ENCODE assay signal across 9 cellular contexts in the genomic region with DNA sequence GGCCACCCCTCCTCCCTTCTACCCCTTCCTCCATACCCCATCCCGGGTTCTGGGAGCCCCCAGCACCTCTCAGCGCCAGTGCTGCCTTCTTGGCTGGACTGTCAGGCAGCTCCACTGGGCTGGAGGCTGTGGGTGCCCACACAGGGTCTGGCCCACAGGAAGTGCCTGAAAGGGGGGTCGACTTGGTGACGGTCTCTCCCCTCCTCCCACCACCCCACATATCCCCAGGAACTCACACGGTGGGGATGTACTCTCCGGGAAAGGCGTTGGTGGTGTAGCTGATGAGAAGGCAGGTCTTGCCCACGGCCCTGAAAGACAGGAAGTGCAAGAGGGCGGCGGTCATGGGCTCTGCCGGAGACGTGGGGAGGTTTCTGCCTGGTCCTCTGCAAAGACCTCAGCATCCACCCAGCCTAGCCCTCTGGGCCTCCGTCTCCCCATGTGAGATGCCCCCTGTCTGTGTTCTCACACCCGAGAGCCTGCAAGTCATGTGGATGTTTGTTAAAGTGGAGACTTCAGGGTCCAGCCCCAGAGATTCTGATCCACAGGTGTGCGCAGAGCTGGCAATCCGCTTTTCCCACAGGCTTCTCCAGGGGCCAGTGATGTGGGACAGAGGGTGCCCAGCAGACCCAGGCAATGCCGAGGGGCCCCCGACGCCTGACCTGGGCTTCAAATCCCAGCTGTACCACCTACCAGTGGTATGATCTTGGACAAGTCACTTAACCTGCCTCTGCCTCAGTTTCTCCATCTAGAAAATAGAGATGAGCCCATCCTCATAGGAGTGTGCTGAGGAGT. TPM values are rescaled to one million over a fixed set of nuclear protein-coding genes. Genes with fewer than 3 reads are reported as not detected.
DNase-seq lines count a peak whose midpoint lies in the region; ATAC-seq and TF ChIP-seq lines count a peak whose summit lies in the region.
"Had no signal": no experiment of that assay in that cellular context is flagged by ENCODE, and none has a peak within 500 bp of the region (broad histone marks: within the 10 kb centered on the region; RNA-seq: fewer than 3 reads in every experiment).

No MANE protein-coding gene starts in this region.

- DNase-seq in stimulated activated CD4-positive, alpha-beta T cell treated with anti-CD3 and anti-CD28 coated beads, Interleukin-15, amount 100 ng/mL, for 24 hours: peak; percentile 70
- no peak for DNase-seq in stimulated activated CD4-positive, alpha-beta T cell treated with anti-CD3 and anti-CD28 coated beads, Interleukin-4, amount 100 ng/mL, for 4 hours
- peak; percentile 88 for DNase-seq in activated CD8-positive, alpha-beta memory T cell treated with anti-CD3 and anti-CD28 coated beads, Interleukin-2, amount 10 ng/mL, durations not matched to agents 7 days and 5 days
- DNase-seq in left lung: peak; percentile 54 to 87
- no peak for DNase-seq in SKM-1 treated with dmso at 0.1 percent for 144 hours (lab: John Stamatoyannopoulos, UW; ENCODE audit: unreplicated experiment)

- H3K9me3 Mint-ChIP-seq in activated CD8-positive, alpha-beta memory T cell treated with anti-CD3 and anti-CD28 coated beads, Interleukin-2, amount 10 ng/mL, durations not matched to agents 7 days and 5 days (ENCODE audit: low read depth): no peaks in the 10 kb centered on the region

- H3K4me1 ChIP-seq in left lung: peaks cover 0 to 92% of the 10 kb centered on the region in 2 donors

- no peaks in the 10 kb centered on the region for H3K9me3 ChIP-seq in left lung
- H3K9me3 ChIP-seq: ovary had no signal

- peak overlapping the region in 1 of 2 donors; percentile 95 for H3K27ac ChIP-seq in left lung
- H3K27ac ChIP-seq: ovary had no signal

- no peaks in the 10 kb centered on the region for H3K27me3 Mint-ChIP-seq in activated CD8-positive, alpha-beta memory T cell treated with anti-CD3 and anti-CD28 coated beads, Interleukin-2, amount 10 ng/mL, durations not matched to agents 7 days and 5 days

- CTCF ChIA-PET in activated CD8-positive, alpha-beta memory T cell treated with anti-CD3 and anti-CD28 coated beads, Interleukin-2, amount 10 ng/mL, durations not matched to agents 7 days and 5 days (lab: Charles Lee): interaction anchor here (0.9 to 9.9 kb wide), 19 partner anchors 10 to 386 kb away, joined by 3 to 112 read pairs (median 6); a partner anchor contains a TSS

- no peak for TF ChIP-seq CTCF in left lung (IDR thresholded peaks at IDR 0.05)

- H3K36me3 ChIP-seq in left lung: peaks cover 0 to 11% of the 10 kb centered on the region in 2 donors
- H3K36me3 ChIP-seq: ovary had no signal

- intact Hi-C loops in left lung (cut with DNase I): no loop called here

- H3K4me1 Mint-ChIP-seq in activated CD8-positive, alpha-beta memory T cell treated with anti-CD3 and anti-CD28 coated beads, Interleukin-2, amount 10 ng/mL, durations not matched to agents 7 days and 5 days: peaks cover 67% of the 10 kb centered on the region

- peak; percentile 13 for ATAC-seq in activated CD8-positive, alpha-beta memory T cell treated with anti-CD3 and anti-CD28 coated beads, Interleukin-2, amount 10 ng/mL, durations not matched to agents 7 days and 5 days
- ATAC-seq in left lung (no peak), HG02885 (IDR thresholded peaks at IDR 0.05; ENCODE audit: poor library complexity, unreplicated experiment) (no peak), GM18861 (IDR thresholded peaks at IDR 0.05; ENCODE audit: unreplicated experiment) (no peak), HG02970 (IDR thresholded peaks at IDR 0.05; ENCODE audit: low FRiP score, unreplicated experiment) (no peak)

- H3K4me3 Mint-ChIP-seq in activated CD8-positive, alpha-beta memory T cell treated with anti-CD3 and anti-CD28 coated beads, Interleukin-2, amount 10 ng/mL, durations not matched to agents 7 days and 5 days: peak overlapping the region; percentile 100

- H3K4me3 ChIP-seq in left lung: peak overlapping the region in 1 of 2 donors; percentile 67
- H3K4me3 ChIP-seq: ovary had no signal

- H3K36me3 Mint-ChIP-seq in activated CD8-positive, alpha-beta memory T cell treated with anti-CD3 and anti-CD28 coated beads, Interleukin-2, amount 10 ng/mL, durations not matched to agents 7 days and 5 days: peaks cover 66% of the 10 kb centered on the region

- H3K27ac Mint-ChIP-seq in activated CD8-positive, alpha-beta memory T cell treated with anti-CD3 and anti-CD28 coated beads, Interleukin-2, amount 10 ng/mL, durations not matched to agents 7 days and 5 days: peak overlapping the region; percentile 98

- peaks cover 0 to 84% of the 10 kb centered on the region in 2 donors for H3K27me3 ChIP-seq in left lung
- H3K27me3 ChIP-seq: ovary had no signal

RNA-seq across cellular contexts. Expression of a gene that starts 2.5 kb away (rescaled TPM):
- 100 to 1,000 TPM; 834 to 907 TPM for total RNA-seq in activated CD8-positive, alpha-beta memory T cell treated with anti-CD3 and anti-CD28 coated beads, Interleukin-2, amount 10 ng/mL, durations not matched to agents 7 days and 5 days
- total RNA-seq in left lung: 10 to 100 TPM; 40.9 to 77.2 TPM

RNA-seq across cellular contexts. Expression of a gene that starts 29.3 kb away (rescaled TPM):
- total RNA-seq in activated CD8-positive, alpha-beta memory T cell treated with anti-CD3 and anti-CD28 coated beads, Interleukin-2, amount 10 ng/mL, durations not matched to agents 7 days and 5 days: 1 to 10 TPM; 1.3 to 2.2 TPM
- total RNA-seq in left lung: under 1 TPM in 1 of 2 donors, not detected in 1; 0.26 TPM

RNA-seq across cellular contexts. Expression of a gene that starts 40.8 kb away (rescaled TPM):
- total RNA-seq in activated CD8-positive, alpha-beta memory T cell treated with anti-CD3 and anti-CD28 coated beads, Interleukin-2, amount 10 ng/mL, durations not matched to agents 7 days and 5 days: 100 to 1,000 TPM in 1 of 2 experiments, 10 to 100 TPM in 1; 97.8 to 123 TPM
- total RNA-seq in left lung: 10 to 100 TPM; 16.2 to 63.4 TPM

RNA-seq across cellular contexts. Expression of a gene that starts 53.5 kb away (rescaled TPM):
- total RNA-seq in activated CD8-positive, alpha-beta memory T cell treated with anti-CD3 and anti-CD28 coated beads, Interleukin-2, amount 10 ng/mL, durations not matched to agents 7 days and 5 days: 1 to 10 TPM; 6.7 to 7.4 TPM
- 10 to 100 TPM in 1 of 2 donors, 1 to 10 TPM in 1; 7.2 to 16.0 TPM for total RNA-seq in left lung

Comparison
In these comparisons a context has a peak if more than half of its experiments do, and no peak if none do; other contexts are left out.
1. DNase-seq: peak in stimulated activated CD4-positive, alpha-beta T cell treated with anti-CD3 and anti-CD28 coated beads, Interleukin-15, amount 100 ng/mL, for 24 hours (single experiment), activated CD8-positive, alpha-beta memory T cell treated with anti-CD3 and anti-CD28 coated beads, Interleukin-2, amount 10 ng/mL, durations not matched to agents 7 days and 5 days (single experiment) and left lung (2 of 2); none in stimulated activated CD4-positive, alpha-beta T cell treated with anti-CD3 and anti-CD28 coated beads, Interleukin-4, amount 100 ng/mL, for 4 hours (0 of 2) and SKM-1 treated with dmso at 0.1 percent for 144 hours (single experiment).
2. RNA of a gene that starts 2.5 kb away (total RNA-seq): 834 to 907 TPM in activated CD8-positive, alpha-beta memory T cell treated with anti-CD3 and anti-CD28 coated beads, Interleukin-2, amount 10 ng/mL, durations not matched to agents 7 days and 5 days; 40.9 to 77.2 TPM in left lung; every median in the first group is over 10 times any median in the second.